ENCODE assay signal across 24 cellular contexts in the genomic region with DNA sequence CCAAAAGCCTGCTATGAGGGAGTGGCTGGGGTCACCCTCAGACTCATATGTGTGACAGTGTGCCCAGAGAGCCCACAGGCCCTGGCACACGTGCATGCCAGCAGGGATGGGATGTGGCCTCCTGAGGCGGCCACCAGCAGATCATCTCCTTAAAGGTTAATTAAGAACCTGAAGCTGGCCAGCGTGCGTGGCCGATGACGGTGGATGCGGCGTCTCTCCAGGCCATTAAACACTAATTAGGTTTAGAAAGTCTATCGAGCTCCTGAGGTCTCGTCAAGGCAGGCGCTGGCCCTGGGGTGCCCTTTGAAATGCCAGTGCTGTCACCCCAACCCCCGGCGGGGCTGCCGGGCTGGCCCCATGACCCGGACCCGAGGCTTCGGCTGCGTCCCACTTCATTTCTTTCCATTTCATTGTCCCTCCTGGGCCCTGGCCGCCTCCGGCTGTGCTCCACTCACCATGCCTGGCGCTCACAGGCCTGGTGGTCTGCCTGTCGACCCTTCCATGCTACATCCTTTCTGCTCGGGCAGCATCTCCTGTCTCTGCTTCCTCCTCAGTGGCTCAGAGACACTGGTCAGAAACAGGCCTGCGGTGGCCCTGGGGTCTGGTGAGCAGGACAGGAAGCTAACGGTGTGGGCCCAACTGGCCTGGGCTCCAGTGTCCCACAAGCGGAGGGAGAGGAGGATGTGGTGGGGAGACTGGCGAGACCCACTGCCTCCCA.
DNase-seq lines count a peak whose midpoint lies in the region; ATAC-seq and TF ChIP-seq lines count a peak whose summit lies in the region.
"Had no signal": no experiment of that assay in that cellular context is flagged by ENCODE, and none has a peak within 500 bp of the region (broad histone marks: within the 10 kb centered on the region; RNA-seq: fewer than 3 reads in every experiment).

No MANE protein-coding gene starts in this region.

- H3K23ac ChIP-seq in IMR-90 (ENCODE audit: low read depth, low read length) (no peak overlapping the region), neuronal stem cell (ENCODE audit: low read depth, low read length, poor library complexity) (peak overlapping the region; percentile 48)

- no peak for TF ChIP-seq RAD21 in IMR-90 (IDR thresholded peaks at IDR 0.05; ENCODE audit: low read length)

- in situ Hi-C loops in IMR-90 (cut with MboI; ENCODE audit: low sequenced_read_pairs), result no loop called here

- H2BK120ac ChIP-seq in IMR-90 (ENCODE audit: low read depth, low read length), result no peak overlapping the region
- peak overlapping the region; percentile 21 for H2BK120ac ChIP-seq in neuronal stem cell (ENCODE audit: low read depth, low read length)

- dilution Hi-C loops in IMR-90 (cut with HindIII; ENCODE audit: low sequenced_read_pairs, unreplicated experiment), result no loop called here

- peaks cover 4% of the 10 kb centered on the region; the same call in 1 of the 2 replicates for H3K9me1 ChIP-seq in IMR-90 (ENCODE audit: insufficient read depth, low read length)

- H4K8ac ChIP-seq in IMR-90 (ENCODE audit: low read depth in 2 of 2, low read length in 2 of 2) (no peak overlapping the region), neuronal stem cell (ENCODE audit: low read depth, low read length) (no peak overlapping the region)

- peak overlapping the region; percentile 86 for H2BK12ac ChIP-seq in neuronal stem cell (ENCODE audit: low read length)

- ATAC-seq in IMR-90 (ENCODE audit: low read depth) (no peak), GM21786 (IDR thresholded peaks at IDR 0.05; ENCODE audit: unreplicated experiment) (no peak)
- ATAC-seq: A549, GM12878 had no signal

- no peaks in the 10 kb centered on the region for H4K20me1 ChIP-seq in IMR-90 (ENCODE audit: insufficient read depth, low read length)
- H4K20me1 ChIP-seq: BLaER1 had no signal

- H3K9me3 ChIP-seq in IMR-90 (ENCODE audit: control insufficient read depth, insufficient read depth, low read length) (no peaks in the 10 kb centered on the region), neuronal stem cell (replicated peaks in 1 of 2; ENCODE audit: control insufficient read depth in 2 of 2, insufficient read depth in 1 of 2, low read depth in 1 of 2, low read length in 2 of 2) (no peaks in the 10 kb centered on the region)
- H3K9me3 ChIP-seq: A549, BE2C, BLaER1 had no signal

- H2BK5ac ChIP-seq in IMR-90 (ENCODE audit: low read depth, low read length, poor library complexity, severe bottlenecking), result no peak overlapping the region
- no peak overlapping the region for H2BK5ac ChIP-seq in neuronal stem cell (ENCODE audit: low read length)

- no TSS peak for BruUV-seq in IMR-90 (replicated peaks; lab: Mats Ljungman, UMichigan)

- peaks cover 2% of the 10 kb centered on the region; the same call in 1 of the 2 replicates for H3K4me1 ChIP-seq in IMR-90 (ENCODE audit: control insufficient read depth, insufficient read depth, low read length)
- peaks cover 0 to 24% of the 10 kb centered on the region in 2 donors for H3K4me1 ChIP-seq in neuronal stem cell (ENCODE audit: control insufficient read depth in 2 of 2, insufficient read depth in 1 of 2, low read depth in 1 of 2, low read length in 2 of 2)
- H3K4me1 ChIP-seq: A549 had no signal

- H2BK15ac ChIP-seq in IMR-90 (ENCODE audit: low read depth, low read length) (no peak overlapping the region), neuronal stem cell (ENCODE audit: low read length) (peak overlapping the region; percentile 91)

- H4K91ac ChIP-seq in IMR-90 (ENCODE audit: insufficient read depth, low read depth, low read length) (no peak overlapping the region), neuronal stem cell (ENCODE audit: low read depth, low read length, poor library complexity) (peak overlapping the region; percentile 39)

- no peaks in the 10 kb centered on the region for H3K36me3 ChIP-seq in IMR-90 (ENCODE audit: control insufficient read depth, insufficient read depth, low read length)
- H3K36me3 ChIP-seq in neuronal stem cell (replicated peaks in 1 of 2; ENCODE audit: control insufficient read depth in 2 of 2, insufficient read depth in 2 of 2, low read length in 2 of 2), result no peaks in the 10 kb centered on the region
- H3K36me3 ChIP-seq: BE2C, BLaER1 had no signal

- no peak for TF ChIP-seq POLR2A in IMR-90 (IDR thresholded peaks at IDR 0.05; ENCODE audit: low read depth, low read length)

- no peak overlapping the region for H3K27ac ChIP-seq in IMR-90 (ENCODE audit: insufficient read depth, low read length)
- no peak overlapping the region for H3K27ac ChIP-seq in neuronal stem cell (replicated peaks; ENCODE audit: low read length)
- H3K27ac ChIP-seq: 22Rv1, A549, BLaER1 had no signal

- TF ChIP-seq CTCF in IMR-90 (conservative IDR thresholded peaks at IDR 0.05; ENCODE audit: low read depth, low read length), result no peak

- H3K4me2 ChIP-seq in IMR-90 (ENCODE audit: low read depth, low read length), result no peak overlapping the region
- no peak overlapping the region for H3K4me2 ChIP-seq in neuronal stem cell (ENCODE audit: insufficient read depth, low read length, poor library complexity, severe bottlenecking)
- H3K4me2 ChIP-seq: A549, BLaER1 had no signal

- peak overlapping the region; percentile 21 for H2AFZ ChIP-seq in IMR-90 (replicated peaks; ENCODE audit: low read length, poor library complexity)
- H2AFZ ChIP-seq in neuronal stem cell (ENCODE audit: low read length), result no peak overlapping the region

- no peak for DNase-seq in IMR-90
- DNase-seq in left kidney (ENCODE audit: low read depth, low spot score), result peak; percentile 34
- no peak for DNase-seq in neuronal stem cell (ENCODE audit: low spot score)
- DNase-seq in retina, result peak; percentile 48
- DNase-seq in HT-29 (ENCODE audit: low spot score), result no peak
- DNase-seq in activated CD4-positive, alpha-beta T cell treated with anti-CD3 and anti-CD28 coated beads for 48 hours, result no peak
- DNase-seq: BE2C; C1 segment of cervical spinal cord; CD4-positive, alpha-beta memory T cell; CD4-positive, CD25-positive, alpha-beta regulatory T cell; CD8-positive, alpha-beta memory T cell; COR-L47; DMS 273 treated with DMSO at 0.1 percent for 48 hours; DMS153; DMS53; DMS79; DND-41; EL; GDM1 had no signal

- H3K79me1 ChIP-seq in IMR-90 (ENCODE audit: low read depth in 1 of 2, low read length in 2 of 2) (no peaks in the 10 kb centered on the region), neuronal stem cell (ENCODE audit: low read depth, low read length) (no peaks in the 10 kb centered on the region)

- H3K56ac ChIP-seq in IMR-90 (ENCODE audit: extremely low read depth, insufficient read depth, low read length), result no peak overlapping the region

- intact Hi-C loops in IMR-90 (cut with micrococcal nuclease), result no loop called here

- H3K14ac ChIP-seq in IMR-90 (replicated peaks; ENCODE audit: low read depth, low read length) (no peak overlapping the region), neuronal stem cell (ENCODE audit: low read length) (no peak overlapping the region)

- 80% methylated on average over 12 of the region's 27 CpGs; no CpG with 5 or more reads in 1 of the 2 experiments for WGBS in IMR-90 (ENCODE audit: extremely low coverage in 2 of 2, insufficient read length in 1 of 2), 2 experiments
- no CpG with 5 or more reads among the region's 27 CpGs for WGBS in neuronal stem cell (ENCODE audit: extremely low coverage in 2 of 2, insufficient read length in 2 of 2, insufficient replicate concordance in 1 of 2), 2 donors

- no peak overlapping the region for H2BK20ac ChIP-seq in IMR-90 (ENCODE audit: low read depth, low read length)

- H3K27me3 ChIP-seq in IMR-90 (ENCODE audit: control insufficient read depth, insufficient read depth, low read length) (peaks cover 7% of the 10 kb centered on the region; the same call in 1 of the 2 replicates), neuronal stem cell (ENCODE audit: control insufficient read depth in 3 of 3, insufficient read depth in 3 of 3, low read depth in 1 of 3, low read length in 3 of 3) (no peaks in the 10 kb centered on the region)
- H3K27me3 ChIP-seq: BE2C, BLaER1 had no signal

- H4K5ac ChIP-seq in IMR-90 (ENCODE audit: low read depth, low read length), result no peak overlapping the region

- H3K4ac ChIP-seq in IMR-90 (ENCODE audit: low read depth, low read length), result no peak overlapping the region
- no peak overlapping the region for H3K4ac ChIP-seq in neuronal stem cell (ENCODE audit: low read length)

- H3K18ac ChIP-seq in IMR-90 (ENCODE audit: low read depth, low read length) (no peak overlapping the region), neuronal stem cell (ENCODE audit: low read length) (peak overlapping the region; percentile 84)

- POLR2A ChIA-PET in IMR-90 (lab: Charles Lee; ENCODE audit: unreplicated experiment), result no interaction called here

- H3K4me3 ChIP-seq in IMR-90 (ENCODE audit: insufficient read depth, low read depth, low read length), result no peak overlapping the region
- no peak overlapping the region for H3K4me3 ChIP-seq in neuronal stem cell (ENCODE audit: low read length in 2 of 2)
- H3K4me3 ChIP-seq: A549, BLaER1, GM12878 had no signal

- H2AK5ac ChIP-seq in IMR-90 (ENCODE audit: low read depth, low read length), result no peak overlapping the region
- peak overlapping the region; percentile 82 for H2AK5ac ChIP-seq in neuronal stem cell (ENCODE audit: low read depth, low read length)

- H2AK9ac ChIP-seq in IMR-90 (replicated peaks; ENCODE audit: low read depth, low read length, poor library complexity), result no peak overlapping the region

- H3K9ac ChIP-seq in IMR-90 (ENCODE audit: low read depth, low read length) (no peak overlapping the region), neuronal stem cell (ENCODE audit: low read depth, low read length, poor library complexity) (no peak overlapping the region)
- H3K9ac ChIP-seq: BLaER1 had no signal

- CTCF ChIA-PET in IMR-90 (lab: Yijun Ruan, JAX), result interaction anchor here (1.4 kb wide), 1 partner anchor 14 kb away, joined by 4 read pairs; no protein-coding TSS in a partner anchor

TF ChIP-seq in IMR-90, 13 proteins besides CTCF, POLR2A, EP300 and RAD21 (continues in another document):
- TF ChIP-seq, protein P1, sequence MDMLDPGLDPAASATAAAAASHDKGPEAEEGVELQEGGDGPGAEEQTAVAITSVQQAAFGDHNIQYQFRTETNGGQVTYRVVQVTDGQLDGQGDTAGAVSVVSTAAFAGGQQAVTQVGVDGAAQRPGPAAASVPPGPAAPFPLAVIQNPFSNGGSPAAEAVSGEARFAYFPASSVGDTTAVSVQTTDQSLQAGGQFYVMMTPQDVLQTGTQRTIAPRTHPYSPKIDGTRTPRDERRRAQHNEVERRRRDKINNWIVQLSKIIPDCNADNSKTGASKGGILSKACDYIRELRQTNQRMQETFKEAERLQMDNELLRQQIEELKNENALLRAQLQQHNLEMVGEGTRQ (IDR thresholded peaks at IDR 0.05; ENCODE audit: low read depth, low read length), result no peak
- TF ChIP-seq CHD1 (IDR thresholded peaks at IDR 0.05; ENCODE audit: low read depth, low read length) (no peak), CEBPB (IDR thresholded peaks at IDR 0.05; ENCODE audit: low read depth, low read length) (no peak)

Comparison
In these comparisons a context has a peak if more than half of its experiments do, and no peak if none do; other contexts are left out.
1. DNase-seq: peak in left kidney (single experiment) and retina (single experiment); none in IMR-90 (single experiment), neuronal stem cell (single experiment), HT-29 (single experiment) and activated CD4-positive, alpha-beta T cell treated with anti-CD3 and anti-CD28 coated beads for 48 hours (single experiment).